Comparison of ENCODE assay signal across 17 cellular contexts in genomic region chr1:205824180-205824579, GRCh38. TPM values are rescaled to one million over a fixed set of nuclear protein-coding genes. Genes with fewer than 3 reads are reported as not detected.
A peak's percentile ranks its signal among the peaks of the same experiment; 100 is the strongest.
DNase-seq lines count a peak whose midpoint lies in the region; ATAC-seq and TF ChIP-seq lines count a peak whose summit lies in the region.
"Had no signal": no experiment of that assay in that cellular context is flagged by ENCODE, and none has a peak within 500 bp of the region (broad histone marks: within the 10 kb centered on the region; RNA-seq: fewer than 3 reads in every experiment).

No MANE protein-coding gene starts in this region.

- no peaks in the 10 kb centered on the region; the same call in 1 of the 2 replicates for H3F3A ChIP-seq in Loucy (ENCODE audit: low read depth)

- H3K9ac ChIP-seq in Loucy (ENCODE audit: low read depth, low read length, poor library complexity, severe bottlenecking), result no peak overlapping the region

- peaks cover 21% of the 10 kb centered on the region for H3K4me1 ChIP-seq in Loucy (ENCODE audit: insufficient read depth, low read length, poor library complexity, severe bottlenecking)

- peaks cover 0 to 6% of the 10 kb centered on the region in 2 donors for H3K36me3 Mint-ChIP-seq in activated naive CD4-positive, alpha-beta T cell treated with anti-CD3 and anti-CD28 coated beads, Interleukin-2, amount 50 U/mL, for 72 hours
- H3K36me3 Mint-ChIP-seq in T-helper 2 cell treated with Interferon-gamma antibody and Interleukin-4, amounts not matched to agents 5 μg/mL and 100 μg/mL, for 36 hours (ENCODE audit: low read depth), result peaks cover 7% of the 10 kb centered on the region

- no peaks in the 10 kb centered on the region for H3K36me3 ChIP-seq in Loucy (ENCODE audit: insufficient read depth, low read length)
- H3K36me3 ChIP-seq: HAP-1 had no signal

- H3K27me3 ChIP-seq in Loucy (ENCODE audit: insufficient read depth, low read length, poor library complexity, severe bottlenecking), result no peaks in the 10 kb centered on the region

- peak; percentile 40 for TF ChIP-seq CTCF in Loucy (conservative IDR thresholded peaks at IDR 0.05; ENCODE audit: low read length)

- 0 out of 2 replicates have a peak, but pooled peaks cover 7% of the 10 kb centered on the region for H3K9me2 ChIP-seq in Loucy (replicated peaks; ENCODE audit: low read depth, low read length)

- peaks cover 0 to 5% of the 10 kb centered on the region in 2 donors for H3K9me3 Mint-ChIP-seq in activated naive CD4-positive, alpha-beta T cell treated with anti-CD3 and anti-CD28 coated beads, Interleukin-2, amount 50 U/mL, for 72 hours
- peaks cover 4% of the 10 kb centered on the region for H3K9me3 Mint-ChIP-seq in T-helper 2 cell treated with Interferon-gamma antibody and Interleukin-4, amounts not matched to agents 5 μg/mL and 100 μg/mL, for 36 hours
- H3K9me3 Mint-ChIP-seq in stimulated activated naive CD8-positive, alpha-beta T cell treated with anti-CD3 and anti-CD28 coated beads, Interleukin-15, amount 100 ng/mL, for 72 hours, result no peaks in the 10 kb centered on the region
- H3K9me3 Mint-ChIP-seq: CD8-positive, alpha-beta memory T cell had no signal

- no peak overlapping the region for H3K27ac Mint-ChIP-seq in activated naive CD4-positive, alpha-beta T cell treated with anti-CD3 and anti-CD28 coated beads, Interleukin-2, amount 50 U/mL, for 72 hours
- H3K27ac Mint-ChIP-seq in T-helper 2 cell treated with Interferon-gamma antibody and Interleukin-4, amounts not matched to agents 5 μg/mL and 100 μg/mL, for 36 hours, result peak overlapping the region; percentile 22
- H3K27ac Mint-ChIP-seq in stimulated activated naive CD8-positive, alpha-beta T cell treated with anti-CD3 and anti-CD28 coated beads, Interleukin-15, amount 100 ng/mL, for 72 hours, result no peak overlapping the region

- H3K4me3 Mint-ChIP-seq in T-helper 2 cell treated with Interferon-gamma antibody and Interleukin-4, amounts not matched to agents 5 μg/mL and 100 μg/mL, for 36 hours, result peak overlapping the region; percentile 32
- no peak overlapping the region for H3K4me3 Mint-ChIP-seq in stimulated activated naive CD8-positive, alpha-beta T cell treated with anti-CD3 and anti-CD28 coated beads, Interleukin-15, amount 100 ng/mL, for 72 hours

- no peak overlapping the region for H2AFZ ChIP-seq in Loucy (ENCODE audit: low read length)

- peaks cover 23% of the 10 kb centered on the region for H3K4me1 Mint-ChIP-seq in T-helper 2 cell treated with Interferon-gamma antibody and Interleukin-4, amounts not matched to agents 5 μg/mL and 100 μg/mL, for 36 hours (ENCODE audit: low read depth)
- peaks cover 30% of the 10 kb centered on the region for H3K4me1 Mint-ChIP-seq in stimulated activated naive CD8-positive, alpha-beta T cell treated with anti-CD3 and anti-CD28 coated beads, Interleukin-15, amount 100 ng/mL, for 72 hours

- no peaks in the 10 kb centered on the region for H3K79me2 ChIP-seq in Loucy (ENCODE audit: insufficient read depth, low read length)

- H3K9me3 ChIP-seq in Loucy (ENCODE audit: insufficient read depth, low read depth, low read length), result no peaks in the 10 kb centered on the region
- H3K9me3 ChIP-seq: HAP-1 had no signal

- H4K20me1 ChIP-seq in Loucy (ENCODE audit: insufficient read depth, low read length, poor library complexity, severe bottlenecking), result no peaks in the 10 kb centered on the region

- H3K27me3 Mint-ChIP-seq in T-helper 2 cell treated with Interferon-gamma antibody and Interleukin-4, amounts not matched to agents 5 μg/mL and 100 μg/mL, for 36 hours (ENCODE audit: low read depth), result no peaks in the 10 kb centered on the region
- H3K27me3 Mint-ChIP-seq in stimulated activated naive CD8-positive, alpha-beta T cell treated with anti-CD3 and anti-CD28 coated beads, Interleukin-15, amount 100 ng/mL, for 72 hours, result no peaks in the 10 kb centered on the region

- peak overlapping the region; percentile 22 for H3K4me3 ChIP-seq in Loucy (ENCODE audit: low read length, poor library complexity, severe bottlenecking)
- H3K4me3 ChIP-seq: HAP-1 had no signal

- no peak for DNase-seq in activated naive CD4-positive, alpha-beta T cell treated with anti-CD3 and anti-CD28 coated beads, Interleukin-2, amount 50 U/mL, for 72 hours (ENCODE audit: low spot score in 2 of 2)
- DNase-seq in activated naive CD4-positive, alpha-beta T cell (lab: John Stamatoyannopoulos, UW), result no peak
- no peak for DNase-seq in T-helper 2 cell treated with Interferon-gamma antibody and Interleukin-4, amounts not matched to agents 5 μg/mL and 100 μg/mL, for 36 hours (ENCODE audit: low spot score)
- no peak for DNase-seq in stimulated activated naive CD8-positive, alpha-beta T cell treated with anti-CD3 and anti-CD28 coated beads, Interleukin-15, amount 100 ng/mL, for 72 hours
- DNase-seq in NCI-H526 (lab: John Stamatoyannopoulos, UW) (no peak), NCI-H1694 treated with DMSO at 0.1 percent for 48 hours (lab: John Stamatoyannopoulos, UW) (no peak)
- DNase-seq in stimulated activated CD4-positive, alpha-beta T cell treated with anti-CD3 and anti-CD28 coated beads, Interleukin-15, amount 100 ng/mL, for 24 hours, result no peak
- DNase-seq: AML-193, NCI-H1417 treated with DMSO at 0.1 percent for 48 hours, NCI-H2029 treated with DMSO at 0.1 percent for 48 hours, NCI-H510A treated with DMSO at 0.1 percent for 48 hours, SIG-M5, SW 1271 had no signal

- peak; percentile 18 to 26 for ATAC-seq in activated naive CD4-positive, alpha-beta T cell treated with anti-CD3 and anti-CD28 coated beads, Interleukin-2, amount 50 U/mL, for 72 hours
- ATAC-seq in stimulated activated naive CD8-positive, alpha-beta T cell treated with anti-CD3 and anti-CD28 coated beads, Interleukin-15, amount 100 ng/mL, for 72 hours, result peak; percentile 58

- H3K4me2 ChIP-seq in Loucy (ENCODE audit: low read depth, low read length, poor library complexity, severe bottlenecking), result peak overlapping the region; percentile 49

RNA-seq across cellular contexts. Expression of gene SLC41A1, which starts 11.2 kb away (rescaled TPM):
- total RNA-seq in activated naive CD4-positive, alpha-beta T cell treated with anti-CD3 and anti-CD28 coated beads, Interleukin-2, amount 50 U/mL, for 72 hours, result 10 to 100 TPM; 31.1 to 64.4 TPM

RNA-seq across cellular contexts. Expression of gene PM20D1, which starts 25.8 kb away (rescaled TPM):
- under 1 TPM; 0.35 to 0.73 TPM for total RNA-seq in activated naive CD4-positive, alpha-beta T cell treated with anti-CD3 and anti-CD28 coated beads, Interleukin-2, amount 50 U/mL, for 72 hours
- total RNA-seq: RPMI7951 had no signal

RNA-seq across cellular contexts. Expression of gene RAB29, which starts 48.9 kb away (rescaled TPM):
- total RNA-seq in activated naive CD4-positive, alpha-beta T cell treated with anti-CD3 and anti-CD28 coated beads, Interleukin-2, amount 50 U/mL, for 72 hours, result 10 to 100 TPM; 22.3 to 39.0 TPM
